ENCODE assay signal across 16 cellular contexts in genomic region chr11:35427158-35427557, GRCh38. TPM values are rescaled to one million over a fixed set of nuclear protein-coding genes. Genes with fewer than 3 reads are reported as not detected.
A peak's percentile ranks its signal among the peaks of the same experiment; 100 is the strongest.
DNase-seq lines count a peak whose midpoint lies in the region; ATAC-seq and TF ChIP-seq lines count a peak whose summit lies in the region.
"Had no signal": no experiment of that assay in that cellular context is flagged by ENCODE, and none has a peak within 500 bp of the region (broad histone marks: within the 10 kb centered on the region; RNA-seq: fewer than 3 reads in every experiment).

No MANE protein-coding gene starts in this region.

- no peak overlapping the region for H3K4me3 ChIP-seq in MG63
- no peak overlapping the region for H3K4me3 ChIP-seq in cardiac fibroblast (replicated peaks in 1 of 2; ENCODE audit: low read depth in 2 of 2, low read length in 2 of 2)
- H3K4me3 ChIP-seq in lung: no peak overlapping the region
- no peak overlapping the region for H3K4me3 ChIP-seq in SJCRH30
- H3K4me3 ChIP-seq: BLaER1, HAP-1, SK-N-MC had no signal

- WGBS in lung, 2 donors: 33 to 66% methylated on average over 2 of the region's 2 CpGs

- H3K36me3 ChIP-seq in MG63: no peaks in the 10 kb centered on the region
- H3K36me3 ChIP-seq in lung (ENCODE audit: control insufficient read depth in 2 of 2, insufficient read depth in 2 of 2, low read length in 2 of 2): no peaks in the 10 kb centered on the region
- no peaks in the 10 kb centered on the region for H3K36me3 ChIP-seq in SJCRH30
- H3K36me3 ChIP-seq: BLaER1, HAP-1 had no signal

- DNase-seq in AG08395 (ENCODE audit: low spot score) (peak; percentile 67), MG63 (peak; percentile 81), cardiac fibroblast (ENCODE audit: low read depth in 2 of 2) (peak; percentile 75 to 86), lung (ENCODE audit: low spot score) (no peak), NCI-H748 (lab: John Stamatoyannopoulos, UW; ENCODE audit: unreplicated experiment) (no peak), dermis blood vessel endothelial cell (no peak), SJCRH30 (no peak)
- no peak for DNase-seq in activated CD4-positive, alpha-beta T cell treated with anti-CD3 and anti-CD28 coated beads for 4 hours
- DNase-seq: activated CD4-positive, CD25-positive, alpha-beta regulatory T cell treated with anti-CD3 and anti-CD28 coated beads, Interleukin-2, amount 50 U/mL, for 72 hours; activated naive CD4-positive, alpha-beta T cell treated with anti-CD3 and anti-CD28 coated beads, Interleukin-2, amount 50 U/mL, for 16 hours; NCI-H524; stimulated activated naive CD4-positive, alpha-beta T cell treated with Interleukin-2 at 50 U/mL for 16 hours had no signal

- H3K9me3 ChIP-seq in MG63 (no peaks in the 10 kb centered on the region), lung (ENCODE audit: control insufficient read depth in 2 of 2, insufficient read depth in 1 of 2, low read length in 1 of 2) (peaks cover 0 to 6% of the 10 kb centered on the region in 2 donors), SJCRH30 (replicated peaks) (no peaks in the 10 kb centered on the region)
- H3K9me3 ChIP-seq: BLaER1, HAP-1 had no signal

- H3K27ac ChIP-seq in lung (ENCODE audit: low read depth in 1 of 2, low read length in 1 of 2) (no peak overlapping the region), SJCRH30 (no peak overlapping the region)
- H3K27ac ChIP-seq: BLaER1, KMS-11, SK-N-MC had no signal

- ATAC-seq in lung (ENCODE audit: insufficient read depth, low FRiP score): peak; percentile 34

- H3K4me1 ChIP-seq in lung (ENCODE audit: control insufficient read depth in 2 of 2, insufficient read depth in 2 of 2, low read length in 2 of 2) (peaks cover 0 to 1% of the 10 kb centered on the region in 2 donors), SJCRH30 (no peaks in the 10 kb centered on the region)
- H3K4me1 ChIP-seq: BLaER1, HAP-1 had no signal

- H3K27me3 ChIP-seq in MG63 (peaks cover 74% of the 10 kb centered on the region), lung (ENCODE audit: control insufficient read depth, insufficient read depth) (peaks cover under 1% of the 10 kb centered on the region), SJCRH30 (0 out of 2 replicates have a peak, but pooled peaks cover 10% of the 10 kb centered on the region)

- no peak for TF ChIP-seq CTCF in cardiac fibroblast (IDR thresholded peaks at IDR 0.05; ENCODE audit: low read depth, low read length)
- no peak for TF ChIP-seq CTCF in lung (IDR thresholded peaks at IDR 0.05; ENCODE audit: control extremely low read depth, extremely low read depth)

RNA-seq across cellular contexts. Expression of gene SLC1A2, which starts 7.8 kb away (rescaled TPM):
- total RNA-seq in MG63 (2014; rRNA removed; shearing (Covaris generic); ENCODE audit: low replicate concordance): 0.57 TPM in 1 of 2 replicates, not detected in the other
- total RNA-seq in lung (10 to 100 TPM in 1 of 2 donors, 1 to 10 TPM in 1; 1.6 to 17.0 TPM), dermis blood vessel endothelial cell (not detected in 2 replicates)
- polyA plus RNA-seq in lung: under 1 TPM; 0.35 to 0.70 TPM
- not detected in 2 replicates for total RNA-seq in SJCRH30 (2014; rRNA removed; shearing (Covaris generic))

Comparison
In these comparisons a context has a peak if more than half of its experiments do, and no peak if none do; other contexts are left out.
1. DNase-seq: peak in AG08395 (single experiment), MG63 (single experiment) and cardiac fibroblast (2 of 2); none in lung (single experiment), NCI-H748 (single experiment), activated CD4-positive, alpha-beta T cell treated with anti-CD3 and anti-CD28 coated beads for 4 hours (0 of 2), dermis blood vessel endothelial cell (single experiment) and SJCRH30 (0 of 2).